Comparison of ENCODE assay signal across 17 cellular contexts in genomic region chr11:116792869-116793475, GRCh38. TPM values are rescaled to one million over a fixed set of nuclear protein-coding genes. Genes with fewer than 3 reads are reported as not detected.
DNase-seq lines count a peak whose midpoint lies in the region; ATAC-seq and TF ChIP-seq lines count a peak whose summit lies in the region.
"Had no signal": no experiment of that assay in that cellular context is flagged by ENCODE, and none has a peak within 500 bp of the region (broad histone marks: within the 10 kb centered on the region; RNA-seq: fewer than 3 reads in every experiment).

No MANE protein-coding gene starts in this region.

- H3K9me3 ChIP-seq in Caco-2, result peaks cover 7% of the 10 kb centered on the region
- H3K9me3 ChIP-seq: HAP-1, SJSA1 had no signal

- H3K27me3 Mint-ChIP-seq in Caco-2 (ENCODE audit: insufficient read depth, unreplicated experiment), result no peaks in the 10 kb centered on the region

- no peak for TF ChIP-seq CTCF in Caco-2 (IDR thresholded peaks at IDR 0.05; ENCODE audit: insufficient read depth in 1 of 2, low read depth in 1 of 2, low read length in 1 of 2, severe bottlenecking in 1 of 2, unreplicated experiment in 1 of 2)
- no peak for TF ChIP-seq CTCF in RWPE1 (conservative IDR thresholded peaks at IDR 0.05; ENCODE audit: low read depth)

- intact Hi-C loops in Caco-2 (cut with micrococcal nuclease; ENCODE audit: unreplicated experiment), result loop anchor here (1.0 kb wide), 1 partner anchor 15 kb away; no protein-coding TSS in a partner anchor

- no TSS peak for BruUV-seq in Caco-2 (replicated peaks; lab: Mats Ljungman, UMichigan)

- no peaks in the 10 kb centered on the region for H3K36me3 ChIP-seq in Caco-2 (ENCODE audit: control insufficient read depth, insufficient read depth, low read length)
- H3K36me3 ChIP-seq: HAP-1, SJSA1 had no signal

- ATAC-seq in HG03565 (IDR thresholded peaks at IDR 0.05; ENCODE audit: unreplicated experiment), result no peak
- ATAC-seq: sciatic nerve had no signal

- no peak for DNase-seq in Caco-2
- DNase-seq in RWPE1 (ENCODE audit: low spot score), result peak; percentile 64
- peak; percentile 61 for DNase-seq in glomerular visceral epithelial cell (ENCODE audit: extremely low spot score)
- no peak for DNase-seq in AML-193 (lab: John Stamatoyannopoulos, UW)
- DNase-seq in GOT3 (lab: John Stamatoyannopoulos, UW), result no peak
- DNase-seq: activated CD4-positive, alpha-beta T cell treated with anti-CD3 and anti-CD28 coated beads for 1 hour; activated gamma-delta T cell; hypothalamus; NCI-H510A had no signal

- peaks cover 53% of the 10 kb centered on the region for H3K4me1 ChIP-seq in Caco-2

- H3K27ac ChIP-seq in RWPE1, result no peak overlapping the region
- H3K27ac ChIP-seq: SJSA1 had no signal

- no peaks in the 10 kb centered on the region for H3K27me3 ChIP-seq in Caco-2 (replicated peaks; ENCODE audit: control insufficient read depth, insufficient read depth, low read length)
- H3K27me3 ChIP-seq: SJSA1 had no signal

- CTCF ChIA-PET in Caco-2 (lab: Charles Lee) (interaction anchor here (0.8 to 5.5 kb wide), 10 partner anchors 15 to 313 kb away, joined by 3 to 52 read pairs (median 4); partner anchors contain the start of genes APOA1, APOC3 and SIK3), RWPE1 (lab: Yijun Ruan, JAX) (interaction anchor here (0.7 kb wide), 1 partner anchor 62 kb away, joined by 4 read pairs; no protein-coding TSS in a partner anchor)

- H3K9me3 Mint-ChIP-seq in Caco-2 (ENCODE audit: unreplicated experiment), result peaks cover 14% of the 10 kb centered on the region

- no peak overlapping the region for H3K4me3 ChIP-seq in Caco-2 (ENCODE audit: low read depth, low read length)
- H3K4me3 ChIP-seq: HAP-1, SJSA1 had no signal

- H3K36me3 Mint-ChIP-seq in Caco-2 (ENCODE audit: insufficient read depth, unreplicated experiment), result peaks cover 3% of the 10 kb centered on the region
- H3K36me3 Mint-ChIP-seq: CD14-positive monocyte had no signal

- peaks cover 34% of the 10 kb centered on the region for H3K4me1 Mint-ChIP-seq in Caco-2 (ENCODE audit: low read depth, unreplicated experiment)

- peak overlapping the region; percentile 1 for H3K4me3 Mint-ChIP-seq in Caco-2 (ENCODE audit: unreplicated experiment)
- H3K4me3 Mint-ChIP-seq: CD14-positive monocyte had no signal

- H3K27ac Mint-ChIP-seq in Caco-2 (ENCODE audit: unreplicated experiment), result peak overlapping the region; percentile 26

- POLR2A ChIA-PET in Caco-2 (lab: Charles Lee) (no interaction called here), RWPE1 (lab: Yijun Ruan, JAX; ENCODE audit: low non-redundant PET) (no interaction called here)

RNA-seq across cellular contexts. Expression of gene APOA5, which starts 1.3 kb away (rescaled TPM):
- total RNA-seq in Caco-2 (2022), result 1.5 and 2.5 TPM in 2 replicates
- total RNA-seq: dermis microvascular lymphatic vessel endothelial cell, mononuclear cell, sciatic nerve, SJSA1, urinary bladder had no signal

RNA-seq across cellular contexts. Expression of gene ZPR1, which starts 5.1 kb away (rescaled TPM):
- total RNA-seq in Caco-2 (2022), result 168 and 194 TPM in 2 replicates

RNA-seq across cellular contexts. Expression of gene BUD13, which starts 20.2 kb away (rescaled TPM):
- 37.8 and 42.6 TPM in 2 replicates for total RNA-seq in Caco-2 (2022)

RNA-seq across cellular contexts. Expression of gene APOA4, which starts 30.1 kb away (rescaled TPM):
- total RNA-seq in Caco-2 (2022), result 1.8 and 3.3 TPM in 2 replicates
- total RNA-seq: dermis microvascular lymphatic vessel endothelial cell, mononuclear cell, sciatic nerve, SJSA1, urinary bladder had no signal

RNA-seq across cellular contexts. Expression of gene APOC3, which starts 36.7 kb away (rescaled TPM):
- total RNA-seq in Caco-2 (2022), result 103 and 128 TPM in 2 replicates
- total RNA-seq: dermis microvascular lymphatic vessel endothelial cell, mononuclear cell, sciatic nerve, SJSA1, urinary bladder had no signal

Comparison
In these comparisons a context has a peak if more than half of its experiments do, and no peak if none do; other contexts are left out.
1. DNase-seq: peak in RWPE1 (single experiment) and glomerular visceral epithelial cell (single experiment); none in Caco-2 (0 of 2), AML-193 (0 of 2) and GOT3 (single experiment).